ENCODE assay signal across 8 cellular contexts in the genomic region with DNA sequence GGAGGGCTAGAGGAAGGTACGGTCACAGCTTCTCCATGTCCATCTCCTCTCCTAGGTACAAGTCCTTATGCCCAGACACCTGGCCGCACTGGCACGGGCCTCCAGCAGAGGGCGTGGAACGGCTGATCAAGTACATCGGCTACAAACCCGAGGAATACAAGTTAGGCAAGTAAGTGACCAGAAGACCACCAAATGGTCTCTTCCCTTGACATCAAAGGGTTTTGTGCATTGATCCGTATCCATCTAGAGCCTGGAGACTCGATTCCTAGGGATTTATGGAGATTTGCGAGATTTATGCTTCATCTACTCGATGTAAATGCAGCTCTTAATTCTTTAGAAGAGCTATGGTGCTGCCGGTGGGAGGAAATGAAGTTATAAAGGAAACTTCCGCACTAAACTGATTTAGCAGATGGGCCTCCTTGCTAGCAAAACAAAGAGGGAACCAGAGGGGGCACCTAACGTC. TPM values are rescaled to one million over a fixed set of nuclear protein-coding genes. Genes with fewer than 3 reads are reported as not detected.
DNase-seq lines count a peak whose midpoint lies in the region; ATAC-seq and TF ChIP-seq lines count a peak whose summit lies in the region.

No MANE protein-coding gene starts in this region.

- H3K4me3 ChIP-seq in PC-9, result no peak overlapping the region

- ATAC-seq in activated T-cell treated with anti-CD3 and anti-CD28 coated beads, Interleukin-2, amount 50 U/mL, for 4 hours, result peak; percentile 49 to 79
- peak; percentile 66 for ATAC-seq in stimulated activated naive CD8-positive, alpha-beta T cell treated with anti-CD3 and anti-CD28 coated beads, Interleukin-15, Interleukin-2, amounts not matched to agents 100 U/mL and 50 U/mL, for 24 hours
- ATAC-seq in HG02885 (IDR thresholded peaks at IDR 0.05; ENCODE audit: poor library complexity, unreplicated experiment), result no peak

- POLR2A ChIA-PET in PC-9 (lab: Charles Lee; ENCODE audit: unreplicated experiment), result no interaction called here

- no peak overlapping the region for H3K27ac ChIP-seq in PC-9

- H3K9me2 ChIP-seq in PC-9 (ENCODE audit: insufficient read depth), result no peaks in the 10 kb centered on the region

- peak overlapping the region; percentile 39 for H3K4me3 Mint-ChIP-seq in activated T-cell treated with anti-CD3 and anti-CD28 coated beads, Interleukin-2, amount 50 U/mL, for 4 hours
- H3K4me3 Mint-ChIP-seq in neural crest cell, result no peak overlapping the region

- BruUV-seq in PC-9 (replicated peaks; lab: Mats Ljungman, UMichigan), result no TSS peak

- no peaks in the 10 kb centered on the region for H3K9me3 Mint-ChIP-seq in activated T-cell treated with anti-CD3 and anti-CD28 coated beads, Interleukin-2, amount 50 U/mL, for 4 hours
- no peaks in the 10 kb centered on the region for H3K9me3 Mint-ChIP-seq in neural crest cell

- no peaks in the 10 kb centered on the region for H3K27me3 Mint-ChIP-seq in activated T-cell treated with anti-CD3 and anti-CD28 coated beads, Interleukin-2, amount 50 U/mL, for 4 hours (ENCODE audit: low read depth)
- peaks cover 2% of the 10 kb centered on the region for H3K27me3 Mint-ChIP-seq in neural crest cell (ENCODE audit: low read depth)

- no peaks in the 10 kb centered on the region for H4K20me1 ChIP-seq in PC-9 (ENCODE audit: insufficient read depth)

- H3K9me3 ChIP-seq in PC-9 (ENCODE audit: insufficient read depth, low read depth), result no peaks in the 10 kb centered on the region

- H3F3A ChIP-seq in PC-9 (ENCODE audit: insufficient read depth, low read depth), result no peaks in the 10 kb centered on the region

- H3K4me1 Mint-ChIP-seq in activated T-cell treated with anti-CD3 and anti-CD28 coated beads, Interleukin-2, amount 50 U/mL, for 4 hours (ENCODE audit: low read depth), result peaks cover 11% of the 10 kb centered on the region
- H3K4me1 Mint-ChIP-seq in neural crest cell, result peaks cover 12% of the 10 kb centered on the region

- peaks cover 19% of the 10 kb centered on the region for H3K4me1 ChIP-seq in PC-9 (replicated peaks; ENCODE audit: insufficient read depth)

- H3K27ac Mint-ChIP-seq in neural crest cell (ENCODE audit: unreplicated experiment), result no peak overlapping the region

- no peaks in the 10 kb centered on the region for H3K36me3 Mint-ChIP-seq in activated T-cell treated with anti-CD3 and anti-CD28 coated beads, Interleukin-2, amount 50 U/mL, for 4 hours (ENCODE audit: insufficient read depth)
- no peaks in the 10 kb centered on the region for H3K36me3 Mint-ChIP-seq in neural crest cell (ENCODE audit: low read depth)

- H3K79me2 ChIP-seq in PC-9 (ENCODE audit: low read depth), result no peaks in the 10 kb centered on the region

- CTCF ChIA-PET in PC-9 (lab: Charles Lee), result interaction anchor here (0.6 to 1.7 kb wide), 5 partner anchors 28 to 342 kb away, joined by 3 to 10 read pairs (median 4); partner anchors contain the start of genes KCTD10 and UBE3B

- H3K27me3 ChIP-seq in PC-9 (ENCODE audit: insufficient read depth, low read depth), result no peaks in the 10 kb centered on the region

- H3K4me2 ChIP-seq in PC-9, result peak overlapping the region; percentile 49

- intact Hi-C loops in PC-9 (cut with micrococcal nuclease; ENCODE audit: unreplicated experiment), result loop anchor here (1.0 to 2.0 kb wide), 3 partner anchors 30 to 86 kb away; partner anchors contain the start of genes KCTD10 and UBE3B

- H2AFZ ChIP-seq in PC-9, result peak overlapping the region; percentile 41; the same call in 1 of the 2 replicates

- DNase-seq in EH (ENCODE audit: low read depth), result peak; percentile 76
- DNase-seq in LHCN-M2 (ENCODE audit: low read depth), result peak; percentile 60
- DNase-seq in PC-9, result peak; percentile 67 to 86
- DNase-seq in activated T-cell treated with anti-CD3 and anti-CD28 coated beads, Interleukin-2, amount 50 U/mL, for 4 hours, result peak; percentile 71
- peak; percentile 76 for DNase-seq in fibroblast of gingiva (ENCODE audit: low read depth)
- DNase-seq in neural crest cell (ENCODE audit: low read depth, low spot score), result peak; percentile 80
- DNase-seq in stimulated activated naive CD8-positive, alpha-beta T cell treated with anti-CD3 and anti-CD28 coated beads, Interleukin-15, Interleukin-2, amounts not matched to agents 100 U/mL and 50 U/mL, for 24 hours, result peak; percentile 85

- no peaks in the 10 kb centered on the region for H3K36me3 ChIP-seq in PC-9 (ENCODE audit: low read depth)

- peak; percentile 90 for TF ChIP-seq CTCF in PC-9 (conservative IDR thresholded peaks at IDR 0.05)
- TF ChIP-seq CTCF in neural crest cell (conservative IDR thresholded peaks at IDR 0.05), result peak; percentile 81

RNA-seq across cellular contexts. Expression of gene KCTD10, which starts 44.2 kb away (rescaled TPM):
- 25.7 and 40.1 TPM in 2 replicates for total RNA-seq in LHCN-M2 (2014; rRNA removed)
- 60.6 TPM for polyA plus RNA-seq in LHCN-M2 (2012)
- 37.4 and 45.9 TPM in 2 replicates for total RNA-seq in PC-9 (2021)
- 10 to 100 TPM; 42.7 to 47.3 (median 45.4) TPM for total RNA-seq in activated T-cell treated with anti-CD3 and anti-CD28 coated beads, Interleukin-2, amount 50 U/mL, for 4 hours
- 58.4 and 66.4 TPM in 2 replicates for total RNA-seq in neural crest cell

RNA-seq across cellular contexts. Expression of gene UBE3B, which starts 44.6 kb away (rescaled TPM):
- 45.6 and 45.9 TPM in 2 replicates for total RNA-seq in LHCN-M2 (2014; rRNA removed)
- 20.9 TPM for polyA plus RNA-seq in LHCN-M2 (2012)
- total RNA-seq in PC-9 (2021), result 45.4 and 48.0 TPM in 2 replicates
- total RNA-seq in activated T-cell treated with anti-CD3 and anti-CD28 coated beads, Interleukin-2, amount 50 U/mL, for 4 hours, result 10 to 100 TPM; 24.1 to 25.4 (median 24.4) TPM
- 35.9 and 38.7 TPM in 2 replicates for total RNA-seq in neural crest cell
